In genomic region chr12:31951008-31951407, GRCh38 we compare ENCODE assay signal across 24 cellular contexts. TPM values are rescaled to one million over a fixed set of nuclear protein-coding genes. Genes with fewer than 3 reads are reported as not detected.
DNase-seq lines count a peak whose midpoint lies in the region; ATAC-seq and TF ChIP-seq lines count a peak whose summit lies in the region.
"Had no signal": no experiment of that assay in that cellular context is flagged by ENCODE, and none has a peak within 500 bp of the region (broad histone marks: within the 10 kb centered on the region; RNA-seq: fewer than 3 reads in every experiment).

No MANE protein-coding gene starts in this region.

- no peak for TF ChIP-seq EP300 in upper lobe of left lung (IDR thresholded peaks at IDR 0.05)

- H3K9me3 Mint-ChIP-seq in activated naive CD4-positive, alpha-beta T cell treated with anti-CD3 and anti-CD28 coated beads for 36 hours = peaks cover 23% of the 10 kb centered on the region
- H3K9me3 Mint-ChIP-seq in stimulated activated naive CD8-positive, alpha-beta T cell treated with anti-CD3 and anti-CD28 coated beads, Interleukin-15, amount 100 ng/mL, for 72 hours = peaks cover 34 to 48% of the 10 kb centered on the region in 2 donors

- H3K27ac Mint-ChIP-seq in activated naive CD4-positive, alpha-beta T cell treated with anti-CD3 and anti-CD28 coated beads for 36 hours = peak overlapping the region; percentile 68
- H3K27ac Mint-ChIP-seq in stimulated activated naive CD8-positive, alpha-beta T cell treated with anti-CD3 and anti-CD28 coated beads, Interleukin-15, amount 100 ng/mL, for 72 hours = peak overlapping the region; percentile 74 to 87
- H3K27ac Mint-ChIP-seq: activated T-helper 1 cell treated with anti-CD3 and anti-CD28 coated beads, Interleukin-12 subunit alpha, Interleukin-12 subunit beta, Interleukin-2, Interleukin-4 antibody, amounts not matched to agents 30 ng/mL and 10 ng/mL and 1 ng/mL, durations not matched to agents 14 hours and 24 hours and 36 hours had no signal

- CTCF ChIA-PET in activated naive CD4-positive, alpha-beta T cell treated with anti-CD3 and anti-CD28 coated beads for 36 hours (lab: Charles Lee) = interaction anchor here (0.8 kb wide), 1 partner anchor 269 kb away, joined by 3 read pairs; no protein-coding TSS in a partner anchor

- peaks cover 27% of the 10 kb centered on the region for H3K36me3 Mint-ChIP-seq in activated naive CD4-positive, alpha-beta T cell treated with anti-CD3 and anti-CD28 coated beads for 36 hours (ENCODE audit: low read depth)

- no peak overlapping the region for H2AFZ ChIP-seq in osteoblast (ENCODE audit: low read length)

- H3K27ac ChIP-seq in upper lobe of left lung (no peak overlapping the region), osteoblast (ENCODE audit: low read depth, low read length) (no peak overlapping the region)
- H3K27ac ChIP-seq: brain microvascular endothelial cell, epithelial cell of prostate, SK-N-MC, skin epidermis, testis, vagina had no signal

- no peak overlapping the region for H3K4me3 Mint-ChIP-seq in activated naive CD4-positive, alpha-beta T cell treated with anti-CD3 and anti-CD28 coated beads for 36 hours
- peak overlapping the region; percentile 31 to 57 for H3K4me3 Mint-ChIP-seq in stimulated activated naive CD8-positive, alpha-beta T cell treated with anti-CD3 and anti-CD28 coated beads, Interleukin-15, amount 100 ng/mL, for 72 hours
- H3K4me3 Mint-ChIP-seq: activated T-helper 1 cell treated with anti-CD3 and anti-CD28 coated beads, Interleukin-12 subunit alpha, Interleukin-12 subunit beta, Interleukin-2, Interleukin-4 antibody, amounts not matched to agents 30 ng/mL and 10 ng/mL and 1 ng/mL, durations not matched to agents 14 hours and 24 hours and 36 hours had no signal

- H3K4me3 ChIP-seq in upper lobe of left lung = no peak overlapping the region
- no peak overlapping the region for H3K4me3 ChIP-seq in osteoblast (ENCODE audit: insufficient read depth, low read length)
- no peak overlapping the region for H3K4me3 ChIP-seq in H7 (ENCODE audit: insufficient read depth, low read depth, low read length)
- H3K4me3 ChIP-seq: SK-N-MC, skin epidermis, testis, vagina had no signal

- H3K27me3 ChIP-seq in upper lobe of left lung (no peaks in the 10 kb centered on the region), osteoblast (ENCODE audit: insufficient read depth, low read length) (no peaks in the 10 kb centered on the region), H7 (ENCODE audit: control insufficient read depth, insufficient read depth, low read length) (no peaks in the 10 kb centered on the region)
- H3K27me3 ChIP-seq: brain microvascular endothelial cell, testis, vagina had no signal

- H3K36me3 ChIP-seq in upper lobe of left lung = no peaks in the 10 kb centered on the region
- no peaks in the 10 kb centered on the region for H3K36me3 ChIP-seq in osteoblast (ENCODE audit: insufficient read depth, low read length)
- H3K36me3 ChIP-seq in H7 (replicated peaks; ENCODE audit: control insufficient read depth, insufficient read depth, low read length) = no peaks in the 10 kb centered on the region
- H3K36me3 ChIP-seq: brain microvascular endothelial cell, vagina had no signal

- H3K27me3 Mint-ChIP-seq in activated naive CD4-positive, alpha-beta T cell treated with anti-CD3 and anti-CD28 coated beads for 36 hours (ENCODE audit: low read depth) = no peaks in the 10 kb centered on the region
- H3K27me3 Mint-ChIP-seq in stimulated activated naive CD8-positive, alpha-beta T cell treated with anti-CD3 and anti-CD28 coated beads, Interleukin-15, amount 100 ng/mL, for 72 hours = no peaks in the 10 kb centered on the region

- no peak for TF ChIP-seq POLR2A in upper lobe of left lung (IDR thresholded peaks at IDR 0.05)

- peaks cover 39% of the 10 kb centered on the region for H3K4me1 Mint-ChIP-seq in activated naive CD4-positive, alpha-beta T cell treated with anti-CD3 and anti-CD28 coated beads for 36 hours (ENCODE audit: low read depth)
- peaks cover 51% of the 10 kb centered on the region for H3K4me1 Mint-ChIP-seq in stimulated activated naive CD8-positive, alpha-beta T cell treated with anti-CD3 and anti-CD28 coated beads, Interleukin-15, amount 100 ng/mL, for 72 hours

- TF ChIP-seq CTCF in upper lobe of left lung (IDR thresholded peaks at IDR 0.05) = no peak
- TF ChIP-seq CTCF in osteoblast (IDR thresholded peaks at IDR 0.05; ENCODE audit: extremely low read depth, low read depth, low read length) = no peak

- peaks cover 0 to 6% (median 0%) of the 10 kb centered on the region in 4 donors for H3K4me1 ChIP-seq in upper lobe of left lung
- no peaks in the 10 kb centered on the region for H3K4me1 ChIP-seq in osteoblast (ENCODE audit: insufficient read depth, low read length)
- H3K4me1 ChIP-seq: testis had no signal

- no peaks in the 10 kb centered on the region for H3K79me2 ChIP-seq in osteoblast (ENCODE audit: insufficient read depth, low read length)

- H4K20me1 ChIP-seq in osteoblast (ENCODE audit: insufficient read depth, low read length) = no peaks in the 10 kb centered on the region

- H3K9me3 ChIP-seq in upper lobe of left lung = no peaks in the 10 kb centered on the region
- no peaks in the 10 kb centered on the region for H3K9me3 ChIP-seq in osteoblast (ENCODE audit: low read depth, low read length)
- H3K9me3 ChIP-seq: testis, vagina had no signal

- intact Hi-C loops in activated naive CD4-positive, alpha-beta T cell treated with anti-CD3 and anti-CD28 coated beads for 36 hours (cut with micrococcal nuclease) = loop anchor here (1.0 to 5.0 kb wide), 5 partner anchors 22 to 204 kb away; no protein-coding TSS in a partner anchor

- DNase-seq in activated naive CD4-positive, alpha-beta T cell treated with anti-CD3 and anti-CD28 coated beads for 36 hours = peak; percentile 63
- no peak for DNase-seq in activated naive CD4-positive, alpha-beta T cell treated with anti-CD3 and anti-CD28 coated beads, Interleukin-2, amount 50 U/mL, for 16 hours
- DNase-seq in SK-N-DZ (ENCODE audit: low spot score) (peak; percentile 43), islet precursor cell (peak; percentile 18), upper lobe of left lung (no peak), osteoblast (ENCODE audit: insufficient read length, low spot score, missing footprints) (no peak), H7 (no peak)
- no peak for DNase-seq in stimulated activated naive CD8-positive, alpha-beta T cell treated with anti-CD3 and anti-CD28 coated beads, Interleukin-15, amount 100 ng/mL, for 72 hours
- DNase-seq: activated CD8-positive, alpha-beta memory T cell treated with anti-CD3 and anti-CD28 coated beads for 24 hours; brain microvascular endothelial cell; C1 segment of cervical spinal cord; NCI-H1092 treated with DMSO at 0.1 percent for 48 hours; NCI-H2029; NCI-H2227 treated with DMSO at 0.1 percent for 48 hours; NCI-H69; nucleus accumbens; RPMI8226; stimulated activated CD4-positive, alpha-beta T cell treated with anti-CD3 and anti-CD28 coated beads, Interleukin-1b, Interleukin-23, amount 100 ng/mL, for 48 hours; testis had no signal

- WGBS in upper lobe of left lung, 2 donors = 59 to 68% methylated on average over 4 of the region's 4 CpGs

- H3K4me2 ChIP-seq in osteoblast (ENCODE audit: insufficient read depth, low read length) = no peak overlapping the region

- no peak for ATAC-seq in stimulated activated naive CD8-positive, alpha-beta T cell treated with anti-CD3 and anti-CD28 coated beads, Interleukin-15, amount 100 ng/mL, for 72 hours
- ATAC-seq in upper lobe of left lung (ENCODE audit: low FRiP score in 2 of 2) = no peak

RNA-seq across cellular contexts. Expression of gene RESF1, which starts 8.2 kb away (rescaled TPM):
- 10 to 100 TPM; 65.6 to 73.5 TPM for total RNA-seq in activated naive CD4-positive, alpha-beta T cell treated with anti-CD3 and anti-CD28 coated beads for 36 hours
- polyA plus RNA-seq in SK-N-DZ (2014; cell fraction: cytosol; rRNA removed) = 27.5 and 54.6 TPM in 2 replicates
- 20.8 and 34.6 TPM in 2 replicates for polyA plus RNA-seq in SK-N-DZ (2014; cell fraction: nucleus; rRNA removed)
- 100 to 1,000 TPM in 2 of 6 donors, 10 to 100 TPM in 4; 29.7 to 124 (median 64.8) TPM for total RNA-seq in upper lobe of left lung
- total RNA-seq in osteoblast = 23.6 and 31.5 TPM in 2 replicates
- total RNA-seq in H7 (2014; rRNA removed; shearing (Covaris generic)) = 51.8 and 69.6 TPM in 2 replicates

Comparison
In these comparisons a context has a peak if more than half of its experiments do, and no peak if none do; other contexts are left out.
1. DNase-seq: peak in activated naive CD4-positive, alpha-beta T cell treated with anti-CD3 and anti-CD28 coated beads for 36 hours (single experiment), SK-N-DZ (single experiment) and islet precursor cell (single experiment); none in activated naive CD4-positive, alpha-beta T cell treated with anti-CD3 and anti-CD28 coated beads, Interleukin-2, amount 50 U/mL, for 16 hours (single experiment), stimulated activated naive CD8-positive, alpha-beta T cell treated with anti-CD3 and anti-CD28 coated beads, Interleukin-15, amount 100 ng/mL, for 72 hours (0 of 2), upper lobe of left lung (0 of 2), osteoblast (single experiment) and H7 (single experiment).